In the genomic region with DNA sequence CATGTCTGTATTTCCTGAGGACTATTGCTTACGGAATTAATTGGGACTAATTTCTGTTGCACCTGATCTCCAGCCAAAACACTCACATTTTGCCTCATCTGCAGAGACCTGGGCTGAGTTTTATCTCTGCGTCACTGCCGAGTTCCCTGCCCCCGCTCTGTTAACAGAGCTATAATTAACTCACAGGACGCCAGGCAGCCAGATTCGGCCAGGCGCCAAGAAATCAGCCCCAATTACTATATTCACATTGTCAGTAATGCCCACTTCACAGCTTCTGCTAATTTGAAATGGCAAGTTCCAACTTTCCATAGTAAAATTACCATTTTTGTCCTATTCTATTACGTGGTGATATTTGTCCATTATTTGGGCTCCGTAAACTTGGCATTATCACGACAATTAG, we compare ENCODE assay signal across 12 cellular contexts.
DNase-seq lines count a peak whose midpoint lies in the region; ATAC-seq and TF ChIP-seq lines count a peak whose summit lies in the region.
"Had no signal": no experiment of that assay in that cellular context is flagged by ENCODE, and none has a peak within 500 bp of the region (broad histone marks: within the 10 kb centered on the region; RNA-seq: fewer than 3 reads in every experiment).

No MANE protein-coding gene starts in this region.

- POLR2A ChIA-PET in activated CD4-positive, alpha-beta memory T cell treated with anti-CD3 and anti-CD28 coated beads for 36 hours (lab: Charles Lee), result no interaction called here

- H3K4me1 ChIP-seq in DOHH2 (ENCODE audit: control insufficient read depth, low read length), result peaks cover 88% of the 10 kb centered on the region
- H3K4me1 ChIP-seq in neural progenitor cell, result peaks cover 9% of the 10 kb centered on the region

- H3K27ac ChIP-seq in DOHH2 (ENCODE audit: low read depth, low read length) (no peak overlapping the region; the same call in 1 of the 2 replicates), neural progenitor cell (no peak overlapping the region)
- H3K27ac ChIP-seq: skin epidermis had no signal

- H4K20me1 ChIP-seq in DOHH2 (ENCODE audit: control insufficient read depth, insufficient read depth, low read depth, low read length) (peaks cover 15% of the 10 kb centered on the region; the same call in 1 of the 2 replicates), neural progenitor cell (ENCODE audit: low read depth) (peaks cover 48% of the 10 kb centered on the region)

- peaks cover 12% of the 10 kb centered on the region for H3F3A ChIP-seq in DOHH2 (ENCODE audit: control insufficient read depth, insufficient read depth)
- no peaks in the 10 kb centered on the region for H3F3A ChIP-seq in neural progenitor cell (ENCODE audit: low read depth)

- CTCF ChIA-PET in activated CD4-positive, alpha-beta memory T cell treated with anti-CD3 and anti-CD28 coated beads for 36 hours (lab: Charles Lee), result interaction anchor here (0.6 kb wide), 1 partner anchor 38 kb away, joined by 3 read pairs; no protein-coding TSS in a partner anchor

- no peak overlapping the region for H3K9ac ChIP-seq in neural progenitor cell

- H3K4me2 ChIP-seq in DOHH2 (ENCODE audit: low read length) (peak overlapping the region; percentile 24), neural progenitor cell (no peak overlapping the region)

- H2AFZ ChIP-seq in neural progenitor cell (replicated peaks), result no peak overlapping the region

- H3K36me3 Mint-ChIP-seq in neural progenitor cell, result peaks cover 6% of the 10 kb centered on the region
- H3K36me3 Mint-ChIP-seq in activated CD4-positive, alpha-beta memory T cell treated with anti-CD3 and anti-CD28 coated beads for 36 hours, result no peaks in the 10 kb centered on the region

- TF ChIP-seq CTCF in DOHH2 (IDR thresholded peaks at IDR 0.05; ENCODE audit: low read depth, low read length, poor library complexity, severe bottlenecking), result no peak
- TF ChIP-seq CTCF in neural progenitor cell (IDR thresholded peaks at IDR 0.05), result no peak

- H3K4me3 ChIP-seq in DOHH2 (ENCODE audit: low read length), result no peak overlapping the region
- no peak overlapping the region for H3K4me3 ChIP-seq in neural progenitor cell
- H3K4me3 ChIP-seq: skin epidermis had no signal

- H3K9me2 ChIP-seq in DOHH2 (replicated peaks; ENCODE audit: control insufficient read depth, low read length), result no peaks in the 10 kb centered on the region

- H3K9me3 Mint-ChIP-seq in neural progenitor cell, result no peaks in the 10 kb centered on the region
- H3K9me3 Mint-ChIP-seq in activated CD4-positive, alpha-beta memory T cell treated with anti-CD3 and anti-CD28 coated beads for 36 hours, result no peaks in the 10 kb centered on the region
- H3K9me3 Mint-ChIP-seq: CD4-positive, alpha-beta T cell had no signal

- peaks cover 19% of the 10 kb centered on the region for H3K4me1 Mint-ChIP-seq in neural progenitor cell
- H3K4me1 Mint-ChIP-seq in activated CD4-positive, alpha-beta memory T cell treated with anti-CD3 and anti-CD28 coated beads for 36 hours (ENCODE audit: low read depth), result peaks cover 5% of the 10 kb centered on the region

- no peak for ATAC-seq in GM18502 (IDR thresholded peaks at IDR 0.05; ENCODE audit: poor library complexity, unreplicated experiment)

- no peak overlapping the region for H3K4me3 Mint-ChIP-seq in neural progenitor cell
- no peak overlapping the region for H3K4me3 Mint-ChIP-seq in activated CD4-positive, alpha-beta memory T cell treated with anti-CD3 and anti-CD28 coated beads for 36 hours
- H3K4me3 Mint-ChIP-seq: CD4-positive, alpha-beta T cell had no signal

- H3K27ac Mint-ChIP-seq in neural progenitor cell, result peak overlapping the region; percentile 61
- no peak overlapping the region for H3K27ac Mint-ChIP-seq in activated CD4-positive, alpha-beta memory T cell treated with anti-CD3 and anti-CD28 coated beads for 36 hours
- H3K27ac Mint-ChIP-seq: CD4-positive, alpha-beta T cell had no signal

- H3K27me3 ChIP-seq in DOHH2 (ENCODE audit: control insufficient read depth, low read length) (no peaks in the 10 kb centered on the region), neural progenitor cell (no peaks in the 10 kb centered on the region)

- DNase-seq in NCI-H69 (lab: John Stamatoyannopoulos, UW) (peak; percentile 97), dermis blood vessel endothelial cell (peak; percentile 80), neural progenitor cell (ENCODE audit: low spot score) (no peak), 8988T (no peak), HPDE6-E6E7 (ENCODE audit: extremely low spot score) (no peak)
- DNase-seq in activated CD4-positive, alpha-beta memory T cell treated with anti-CD3 and anti-CD28 coated beads for 36 hours, result no peak
- DNase-seq: amniotic stem cell; CD4-positive, alpha-beta T cell; T-helper 9 cell had no signal

- H3K36me3 ChIP-seq in DOHH2 (ENCODE audit: control insufficient read depth, low read length) (peaks cover 19% of the 10 kb centered on the region), neural progenitor cell (no peaks in the 10 kb centered on the region)

- H3K79me2 ChIP-seq in DOHH2 (ENCODE audit: control insufficient read depth, low read length) (peaks cover 93% of the 10 kb centered on the region), neural progenitor cell (ENCODE audit: low read depth) (peaks cover 91% of the 10 kb centered on the region)

- H3K27me3 Mint-ChIP-seq in neural progenitor cell (ENCODE audit: insufficient read depth, low read depth), result peaks cover 2% of the 10 kb centered on the region
- H3K27me3 Mint-ChIP-seq in activated CD4-positive, alpha-beta memory T cell treated with anti-CD3 and anti-CD28 coated beads for 36 hours, result no peaks in the 10 kb centered on the region
- H3K27me3 Mint-ChIP-seq: CD4-positive, alpha-beta T cell had no signal

- intact Hi-C loops in activated CD4-positive, alpha-beta memory T cell treated with anti-CD3 and anti-CD28 coated beads for 36 hours (cut with micrococcal nuclease), result no loop called here

- H3K9me3 ChIP-seq in DOHH2 (ENCODE audit: control insufficient read depth, insufficient read depth, low read length) (no peaks in the 10 kb centered on the region), neural progenitor cell (ENCODE audit: low read depth) (no peaks in the 10 kb centered on the region)

Comparison
In these comparisons a context has a peak if more than half of its experiments do, and no peak if none do; other contexts are left out.
1. DNase-seq: peak in NCI-H69 (single experiment) and dermis blood vessel endothelial cell (single experiment); none in neural progenitor cell (single experiment), 8988T (single experiment), activated CD4-positive, alpha-beta memory T cell treated with anti-CD3 and anti-CD28 coated beads for 36 hours (single experiment) and HPDE6-E6E7 (single experiment).